ENCODE assay signal across 26 cellular contexts in the genomic region with DNA sequence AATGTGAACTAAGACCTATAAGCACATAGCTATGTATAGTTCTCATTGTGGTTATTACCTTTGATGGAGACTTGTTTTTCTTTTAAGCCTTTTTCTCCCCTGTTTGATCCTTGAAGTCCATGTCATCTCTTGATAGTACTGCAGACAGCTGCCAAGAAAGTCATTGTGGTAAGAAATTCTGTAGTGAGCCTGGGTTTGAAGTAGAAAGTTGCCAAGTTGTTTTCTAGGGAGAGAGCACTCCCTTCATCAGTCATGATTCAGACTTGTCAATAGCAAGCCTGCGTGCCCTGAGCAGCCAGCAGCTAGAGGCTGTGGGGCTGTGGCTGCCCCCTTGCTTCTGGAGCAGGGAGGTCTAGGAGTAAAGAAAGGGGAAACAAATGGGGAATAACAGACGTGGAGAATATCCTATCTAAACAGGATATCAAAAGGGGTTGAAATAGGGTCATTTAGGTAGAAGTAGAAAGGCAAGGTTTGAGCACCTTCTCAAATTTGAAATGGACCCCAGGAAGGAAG. TPM values are rescaled to one million over a fixed set of nuclear protein-coding genes. Genes with fewer than 3 reads are reported as not detected.
"Had no signal": no experiment of that assay in that cellular context is flagged by ENCODE, and none has a peak within 500 bp of the region (broad histone marks: within the 10 kb centered on the region; RNA-seq: fewer than 3 reads in every experiment).

No MANE protein-coding gene starts in this region.

- H3K4me3 Mint-ChIP-seq: activated naive CD8-positive, alpha-beta T cell treated with anti-CD3 and anti-CD28 coated beads, Interleukin-2, amount 10 ng/mL, durations not matched to agents 7 days and 5 days; activated T-cell treated with anti-CD3 and anti-CD28 coated beads, Interleukin-2, amount 50 U/mL, for 4 hours; naive B cell; neural crest cell; type B pancreatic cell had no signal

- H3K4me1 Mint-ChIP-seq: activated naive CD8-positive, alpha-beta T cell treated with anti-CD3 and anti-CD28 coated beads, Interleukin-2, amount 10 ng/mL, durations not matched to agents 7 days and 5 days; naive B cell; neural crest cell had no signal

- H3K9me3 ChIP-seq: mucosa of descending colon, sigmoid colon, thoracic aorta, vagina had no signal

- H3K27ac ChIP-seq: hepatocyte, sigmoid colon, thoracic aorta, vagina, WERI-Rb-1 had no signal

- ATAC-seq: activated T-cell treated with anti-CD3 and anti-CD28 coated beads, Interleukin-2, amount 50 U/mL, for 4 hours; left colon; mucosa of descending colon had no signal

- H3K36me3 ChIP-seq: sigmoid colon, thoracic aorta, vagina, WERI-Rb-1 had no signal

- H3K27me3 ChIP-seq: vagina had no signal

- H3K36me3 Mint-ChIP-seq: activated naive CD8-positive, alpha-beta T cell treated with anti-CD3 and anti-CD28 coated beads, Interleukin-2, amount 10 ng/mL, durations not matched to agents 7 days and 5 days; naive B cell; type B pancreatic cell had no signal

- H3K27ac Mint-ChIP-seq: activated naive CD8-positive, alpha-beta T cell treated with anti-CD3 and anti-CD28 coated beads, Interleukin-2, amount 10 ng/mL, durations not matched to agents 7 days and 5 days; naive B cell; type B pancreatic cell had no signal

- H3K9me3 Mint-ChIP-seq: activated naive CD8-positive, alpha-beta T cell treated with anti-CD3 and anti-CD28 coated beads, Interleukin-2, amount 10 ng/mL, durations not matched to agents 7 days and 5 days; type B pancreatic cell had no signal

- H3K4me1 ChIP-seq: sigmoid colon, vagina had no signal

- H3K4me3 ChIP-seq: hepatocyte, mucosa of descending colon, sigmoid colon, thoracic aorta, vagina had no signal

- DNase-seq: activated CD4-positive, alpha-beta T cell treated with anti-CD3 and anti-CD28 coated beads for 1 hour; activated CD8-positive, alpha-beta memory T cell treated with anti-CD3 and anti-CD28 coated beads, Interleukin-2, amount 50 U/mL, for 48 hours; activated naive CD4-positive, alpha-beta T cell treated with Interleukin-2 at 50 U/mL for 16 hours; activated naive CD8-positive, alpha-beta T cell treated with anti-CD3 and anti-CD28 coated beads, Interleukin-2, amount 10 ng/mL, durations not matched to agents 7 days and 5 days; activated T-cell treated with anti-CD3 and anti-CD28 coated beads, Interleukin-2, amount 50 U/mL, for 4 hours; amniotic stem cell; erythroblast; glutamatergic neuron; left colon; mesenchymal stem cell; mucosa of descending colon; naive B cell; sigmoid colon; stimulated activated CD4-positive, alpha-beta T cell treated with anti-CD3 and anti-CD28 coated beads, Interleukin-4, amount 100 ng/mL, for 1 hour; stimulated activated naive CD4-positive, alpha-beta T cell treated with Interleukin-2 at 50 U/mL for 16 hours; T-helper 1 cell; WERI-Rb-1 had no signal

RNA-seq across cellular contexts. Expression of gene SP5, which starts 8.4 kb away (rescaled TPM):
- total RNA-seq: activated CD8-positive, alpha-beta memory T cell treated with anti-CD3 and anti-CD28 coated beads for 36 hours; activated naive CD8-positive, alpha-beta T cell treated with anti-CD3 and anti-CD28 coated beads, Interleukin-2, amount 10 ng/mL, durations not matched to agents 7 days and 5 days; activated T-cell treated with anti-CD3 and anti-CD28 coated beads, Interleukin-2, amount 50 U/mL, for 4 hours; chondrocyte; thoracic aorta had no signal

RNA-seq across cellular contexts. Expression of gene ERICH2, which starts 46.7 kb away (rescaled TPM):
- total RNA-seq: activated CD8-positive, alpha-beta memory T cell treated with anti-CD3 and anti-CD28 coated beads for 36 hours; activated naive CD8-positive, alpha-beta T cell treated with anti-CD3 and anti-CD28 coated beads, Interleukin-2, amount 10 ng/mL, durations not matched to agents 7 days and 5 days; activated T-cell treated with anti-CD3 and anti-CD28 coated beads, Interleukin-2, amount 50 U/mL, for 4 hours; frontal cortex; hepatocyte; left colon; neural crest cell; omental fat pad; sigmoid colon; thoracic aorta; vagina had no signal
